18 cellular contexts compared by ENCODE assay signal in the genomic region with DNA sequence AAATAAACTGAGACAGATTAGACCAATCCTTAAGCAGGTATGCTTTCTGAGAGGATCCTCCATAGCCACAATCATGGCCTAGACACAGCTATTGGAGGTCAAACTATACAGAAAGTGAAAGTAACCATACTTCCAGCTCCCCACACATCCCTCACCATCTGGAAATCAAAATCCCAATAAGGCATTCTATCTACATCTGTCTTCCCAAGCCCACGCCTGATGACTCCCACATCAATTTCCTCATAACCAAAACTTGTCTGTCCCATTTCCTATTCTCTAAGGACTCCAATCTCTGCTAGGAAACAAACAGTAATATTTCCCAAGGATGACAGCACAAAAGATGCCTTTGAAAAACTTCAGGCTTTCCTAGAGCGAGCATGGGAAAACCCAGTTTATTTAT.
DNase-seq lines count a peak whose midpoint lies in the region; ATAC-seq and TF ChIP-seq lines count a peak whose summit lies in the region.
"Had no signal": no experiment of that assay in that cellular context is flagged by ENCODE, and none has a peak within 500 bp of the region (broad histone marks: within the 10 kb centered on the region; RNA-seq: fewer than 3 reads in every experiment).

No MANE protein-coding gene starts in this region.

- no peak overlapping the region for H3K4me2 ChIP-seq in Loucy (ENCODE audit: low read depth, low read length, poor library complexity, severe bottlenecking)

- no peaks in the 10 kb centered on the region for H4K20me1 ChIP-seq in Loucy (ENCODE audit: insufficient read depth, low read length, poor library complexity, severe bottlenecking)

- H2AFZ ChIP-seq in Loucy (ENCODE audit: low read length), result peak overlapping the region; percentile 44; the same call in 1 of the 2 replicates

- peak; percentile 22 for ATAC-seq in Right ventricle myocardium superior (ENCODE audit: poor library complexity)
- ATAC-seq in right cardiac atrium, result no peak
- peak in 7 of 8 donors; percentile 61 to 88 (median 68) for ATAC-seq in heart right ventricle
- ATAC-seq in GM18907 (IDR thresholded peaks at IDR 0.05; ENCODE audit: unreplicated experiment), result no peak
- no peak for ATAC-seq in GM19023 (IDR thresholded peaks at IDR 0.05; ENCODE audit: unreplicated experiment)
- ATAC-seq: HCT116, K562 had no signal

- no peaks in the 10 kb centered on the region for H3K9me2 ChIP-seq in Loucy (replicated peaks; ENCODE audit: low read depth, low read length)

- no peak overlapping the region for H3K4me3 ChIP-seq in right cardiac atrium (ENCODE audit: low read length)
- no peak overlapping the region for H3K4me3 ChIP-seq in Loucy (ENCODE audit: low read length, poor library complexity, severe bottlenecking)
- H3K4me3 ChIP-seq in heart right ventricle, result no peak overlapping the region
- H3K4me3 ChIP-seq: K562 had no signal

- no peaks in the 10 kb centered on the region for H3K4me1 ChIP-seq in right cardiac atrium (ENCODE audit: control insufficient read depth, insufficient read depth, low read length)
- no peaks in the 10 kb centered on the region for H3K4me1 ChIP-seq in Loucy (ENCODE audit: insufficient read depth, low read length, poor library complexity, severe bottlenecking)
- peaks cover 0 to 9% (median 0%) of the 10 kb centered on the region in 9 donors for H3K4me1 ChIP-seq in heart right ventricle

- H3K27ac ChIP-seq in right cardiac atrium (ENCODE audit: low read length) (no peak overlapping the region), heart right ventricle (peak overlapping the region in 3 of 10 donors; percentile 48 to 60 (median 53))
- H3K27ac ChIP-seq: C4-2B had no signal

- H3K36me3 ChIP-seq in Loucy (ENCODE audit: insufficient read depth, low read length) (no peaks in the 10 kb centered on the region), heart right ventricle (no peaks in the 10 kb centered on the region)

- DNase-seq in Right ventricle myocardium superior (no peak), right cardiac atrium (no peak), heart right ventricle (no peak), NCI-H2107 (lab: John Stamatoyannopoulos, UW) (no peak), CD1c-positive myeloid dendritic cell (ENCODE audit: extremely low spot score) (no peak)
- DNase-seq: DMS 273 treated with DMSO at 0.1 percent for 48 hours, MV-4-11, NCI-H1417 treated with DMSO at 0.1 percent for 48 hours, NCI-H1930, NCI-H2171, NCI-H446 treated with DMSO at 0.1 percent for 48 hours, NCI-H748 treated with DMSO at 0.1 percent for 48 hours had no signal

- no peaks in the 10 kb centered on the region for H3F3A ChIP-seq in Loucy (ENCODE audit: low read depth)

- H3K9ac ChIP-seq in Loucy (ENCODE audit: low read depth, low read length, poor library complexity, severe bottlenecking), result no peak overlapping the region

- no peaks in the 10 kb centered on the region for H3K9me3 ChIP-seq in right cardiac atrium (ENCODE audit: control insufficient read depth, low read length)
- no peaks in the 10 kb centered on the region for H3K9me3 ChIP-seq in Loucy (ENCODE audit: insufficient read depth, low read depth, low read length)
- H3K9me3 ChIP-seq in heart right ventricle, result peaks cover 0 to 6% (median 0%) of the 10 kb centered on the region in 11 donors

- no peak for TF ChIP-seq CTCF in Loucy (conservative IDR thresholded peaks at IDR 0.05; ENCODE audit: low read length)
- no peak for TF ChIP-seq CTCF in heart right ventricle (IDR thresholded peaks at IDR 0.05)

- intact Hi-C loops in Right ventricle myocardium superior (cut with DNase I) (no loop called here), right cardiac atrium (cut with DNase I) (no loop called here), heart right ventricle (cut with DNase I) (no loop called here)

- no peaks in the 10 kb centered on the region for H3K27me3 ChIP-seq in right cardiac atrium (ENCODE audit: control insufficient read depth, insufficient read depth)
- H3K27me3 ChIP-seq in Loucy (ENCODE audit: insufficient read depth, low read length, poor library complexity, severe bottlenecking), result no peaks in the 10 kb centered on the region
- H3K27me3 ChIP-seq in heart right ventricle, result peaks cover 0 to 3% (median 0%) of the 10 kb centered on the region in 7 donors

- no peaks in the 10 kb centered on the region for H3K79me2 ChIP-seq in Loucy (ENCODE audit: insufficient read depth, low read length)

- WGBS in right cardiac atrium, result 50% methylated on average over 2 of the region's 2 CpGs
- WGBS in heart right ventricle, 2 donors, result 49 to 61% methylated on average over 2 of the region's 2 CpGs

Comparison
In these comparisons a context has a peak if more than half of its experiments do, and no peak if none do; other contexts are left out.
1. ATAC-seq: peak in Right ventricle myocardium superior (single experiment) and heart right ventricle (7 of 8); none in right cardiac atrium (0 of 2), GM18907 (single experiment) and GM19023 (single experiment).